In the genomic region with DNA sequence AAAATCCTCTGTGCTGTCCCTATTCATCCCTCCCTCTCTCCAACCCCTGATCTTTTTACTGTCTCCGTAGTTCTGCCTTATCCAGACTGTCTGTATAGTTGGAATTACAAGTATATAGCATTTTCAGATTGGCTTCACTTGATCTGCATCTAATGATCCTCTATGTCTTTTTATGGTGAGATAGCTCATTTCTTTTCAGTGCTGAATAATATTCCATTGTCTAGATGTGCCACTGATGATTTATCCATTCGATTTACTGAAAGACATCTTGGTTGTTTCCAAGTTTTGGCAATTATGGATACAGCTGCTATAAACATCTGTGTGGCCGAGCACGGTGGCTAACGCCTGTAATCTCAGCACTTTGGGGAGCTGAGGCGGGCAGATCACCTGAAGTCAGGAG, we compare ENCODE assay signal across 12 cellular contexts. TPM values are rescaled to one million over a fixed set of nuclear protein-coding genes. Genes with fewer than 3 reads are reported as not detected.
"Had no signal": no experiment of that assay in that cellular context is flagged by ENCODE, and none has a peak within 500 bp of the region (broad histone marks: within the 10 kb centered on the region; RNA-seq: fewer than 3 reads in every experiment).

No MANE protein-coding gene starts in this region.

- FAIRE-seq: H1, H54 had no signal

- H2AFZ ChIP-seq: GM23248, GM23338 had no signal

- H3K4me1 Mint-ChIP-seq: H9 had no signal

- ATAC-seq: GM23338, HCT116 had no signal

- H3K4me3 Mint-ChIP-seq: GM23338, H9, HFFc6 had no signal

- H3K4me1 ChIP-seq: HAP-1 had no signal

- H3K9me3 ChIP-seq: HAP-1 had no signal

- H3K4me3 ChIP-seq: GM23248, GM23338, HAP-1 had no signal

- H3K9ac ChIP-seq: GM23248 had no signal

- H3K9me3 Mint-ChIP-seq: GM23338, H9, HFFc6 had no signal

- H3K4me2 ChIP-seq: GM23338 had no signal

- H3K27ac Mint-ChIP-seq: GM23338, H9 had no signal

- DNase-seq: GM23248, GOT3, H7, H9, HCEC 1CT, HFFc6 had no signal

RNA-seq across cellular contexts. Expression of gene IRGC, which starts 19.1 kb away (rescaled TPM):
- total RNA-seq: GM23248, GM23338, H1, H4, H7, H9, HFFc6 had no signal
- polyA plus RNA-seq: GM23248, GM23338, H1 had no signal
